ENCODE assay signal across 34 cellular contexts in genomic region chr5:93411716-93412115, GRCh38.
"Had no signal": no experiment of that assay in that cellular context is flagged by ENCODE, and none has a peak within 500 bp of the region (broad histone marks: within the 10 kb centered on the region; RNA-seq: fewer than 3 reads in every experiment).

No MANE protein-coding gene starts in this region.

- H3K36me3 ChIP-seq: ascending aorta had no signal

- H3K27ac Mint-ChIP-seq: activated B cell treated with CpG ODN at 0.5 μM for 24 hours; activated CD4-positive, alpha-beta memory T cell treated with anti-CD3 and anti-CD28 coated beads, Interleukin-2, amount 10 ng/mL, durations not matched to agents 7 days and 5 days; activated CD4-positive, alpha-beta T cell treated with anti-CD3 and anti-CD28 coated beads, Interleukin-2, amount 10 ng/mL, durations not matched to agents 24 days and 14 days; activated CD8-positive, alpha-beta memory T cell treated with anti-CD3 and anti-CD28 coated beads, Interleukin-2, amount 10 ng/mL, durations not matched to agents 7 days and 5 days; activated CD8-positive, alpha-beta T cell treated with anti-CD3 and anti-CD28 coated beads, Interleukin-2, amount 10 ng/mL, durations not matched to agents 7 days and 5 days; activated naive CD4-positive, alpha-beta T cell treated with anti-CD3 and anti-CD28 coated beads, Interleukin-2, amount 10 ng/mL, durations not matched to agents 7 days and 5 days; activated naive CD4-positive, alpha-beta T cell treated with anti-CD3 and anti-CD28 coated beads, Interleukin-2, amount 50 U/mL, for 24 hours; activated naive CD8-positive, alpha-beta T cell; activated naive CD8-positive, alpha-beta T cell treated with anti-CD3 and anti-CD28 coated beads, Interleukin-2, amount 10 ng/mL, durations not matched to agents 7 days and 5 days; activated naive CD8-positive, alpha-beta T cell treated with anti-CD3 and anti-CD28 coated beads, Interleukin-2, amount 50 U/mL, for 24 hours; activated T-cell treated with anti-CD3 and anti-CD28 coated beads, Interleukin-2, amount 50 U/mL, for 24 hours; activated T-helper 2 cell treated with anti-CD3 and anti-CD28 coated beads, Interferon-gamma antibody, Interleukin-2, Interleukin-4, amounts not matched to agents 10 μg/mL and 5 μg/mL and 100 μg/mL, durations not matched to agents 14 hours and 24 hours and 36 hours; T-helper 1 cell treated with Interleukin-12 subunit alpha and Interleukin-12 subunit beta and Interleukin-4 antibody, amounts not matched to agents 30 μg/mL and 1 μg/mL, for 36 hours; T-helper 2 cell treated with Interferon-gamma antibody and Interleukin-4, amounts not matched to agents 5 μg/mL and 100 μg/mL, for 36 hours had no signal

- DNase-seq: activated B cell treated with CpG ODN at 0.5 μM for 24 hours; activated CD4-positive, alpha-beta memory T cell treated with anti-CD3 and anti-CD28 coated beads, Interleukin-2, amount 10 ng/mL, durations not matched to agents 7 days and 5 days; activated CD4-positive, alpha-beta T cell treated with anti-CD3 and anti-CD28 coated beads for 4 hours; activated CD4-positive, alpha-beta T cell treated with anti-CD3 and anti-CD28 coated beads, Interleukin-2, amount 10 ng/mL, durations not matched to agents 24 days and 14 days; activated CD4-positive, alpha-beta T cell treated with anti-CD3 and anti-CD28 coated beads, Interleukin-2, amount 50 U/mL, for 1 hour; activated CD4-positive, alpha-beta T cell treated with anti-CD3 and anti-CD28 coated beads, Interleukin-2, amount 50 U/mL, for 4 hours; activated CD4-positive, CD25-positive, alpha-beta regulatory T cell treated with anti-CD3 and anti-CD28 coated beads, Interleukin-2, amount 50 U/mL, for 72 hours; activated CD8-positive, alpha-beta memory T cell treated with anti-CD3 and anti-CD28 coated beads for 24 hours; activated CD8-positive, alpha-beta memory T cell treated with anti-CD3 and anti-CD28 coated beads, Interleukin-2, amount 10 ng/mL, durations not matched to agents 7 days and 5 days; activated CD8-positive, alpha-beta memory T cell treated with anti-CD3 and anti-CD28 coated beads, Interleukin-2, amount 50 U/mL, for 48 hours; activated CD8-positive, alpha-beta T cell treated with anti-CD3 and anti-CD28 coated beads, Interleukin-2, amount 10 ng/mL, durations not matched to agents 7 days and 5 days; activated effector memory CD4-positive, alpha-beta T cell treated with Interleukin-2 at 50 U/mL for 16 hours; activated gamma-delta T cell; activated naive CD4-positive, alpha-beta T cell treated with anti-CD3 and anti-CD28 coated beads, Interleukin-2, amount 10 ng/mL, durations not matched to agents 7 days and 5 days; activated naive CD4-positive, alpha-beta T cell treated with Interleukin-2 at 50 U/mL for 16 hours; activated naive CD8-positive, alpha-beta T cell treated with anti-CD3 and anti-CD28 coated beads, Interleukin-2, amount 10 ng/mL, durations not matched to agents 7 days and 5 days; activated naive CD8-positive, alpha-beta T cell treated with anti-CD3 and anti-CD28 coated beads, Interleukin-2, amount 50 U/mL, for 24 hours; activated T-cell treated with anti-CD3 and anti-CD28 coated beads, Interleukin-2, amount 50 U/mL, for 24 hours; activated T-cell treated with anti-CD3 and anti-CD28 coated beads, Interleukin-2, amount 50 U/mL, for 48 hours; amygdala; anterior cingulate cortex; central memory CD4-positive, alpha-beta T cell; cerebellar nuclear complex; T-helper 1 cell; T-helper 2 cell; T-helper 9 cell had no signal

- H3K36me3 Mint-ChIP-seq: activated CD8-positive, alpha-beta memory T cell treated with anti-CD3 and anti-CD28 coated beads, Interleukin-2, amount 10 ng/mL, durations not matched to agents 7 days and 5 days; activated naive CD4-positive, alpha-beta T cell treated with anti-CD3 and anti-CD28 coated beads, Interleukin-2, amount 10 ng/mL, durations not matched to agents 7 days and 5 days; activated naive CD4-positive, alpha-beta T cell treated with anti-CD3 and anti-CD28 coated beads, Interleukin-2, amount 50 U/mL, for 24 hours; activated naive CD8-positive, alpha-beta T cell; activated naive CD8-positive, alpha-beta T cell treated with anti-CD3 and anti-CD28 coated beads, Interleukin-2, amount 10 ng/mL, durations not matched to agents 7 days and 5 days had no signal

- H3K27me3 Mint-ChIP-seq: activated B cell treated with CpG ODN at 0.5 μM for 24 hours; activated CD4-positive, alpha-beta memory T cell treated with anti-CD3 and anti-CD28 coated beads, Interleukin-2, amount 10 ng/mL, durations not matched to agents 7 days and 5 days; activated CD4-positive, alpha-beta T cell treated with anti-CD3 and anti-CD28 coated beads, Interleukin-2, amount 10 ng/mL, durations not matched to agents 24 days and 14 days; activated naive CD4-positive, alpha-beta T cell treated with anti-CD3 and anti-CD28 coated beads, Interleukin-2, amount 10 ng/mL, durations not matched to agents 7 days and 5 days; activated naive CD8-positive, alpha-beta T cell treated with anti-CD3 and anti-CD28 coated beads, Interleukin-2, amount 10 ng/mL, durations not matched to agents 7 days and 5 days; activated T-cell treated with anti-CD3 and anti-CD28 coated beads, Interleukin-2, amount 50 U/mL, for 24 hours; brain had no signal

- H3K4me3 ChIP-seq: ascending aorta had no signal

- H3K4me3 Mint-ChIP-seq: activated B cell treated with CpG ODN at 0.5 μM for 24 hours; activated CD4-positive, alpha-beta memory T cell treated with anti-CD3 and anti-CD28 coated beads, Interleukin-2, amount 10 ng/mL, durations not matched to agents 7 days and 5 days; activated CD4-positive, alpha-beta T cell treated with anti-CD3 and anti-CD28 coated beads, Interleukin-2, amount 10 ng/mL, durations not matched to agents 24 days and 14 days; activated CD8-positive, alpha-beta memory T cell treated with anti-CD3 and anti-CD28 coated beads, Interleukin-2, amount 10 ng/mL, durations not matched to agents 7 days and 5 days; activated CD8-positive, alpha-beta T cell treated with anti-CD3 and anti-CD28 coated beads, Interleukin-2, amount 10 ng/mL, durations not matched to agents 7 days and 5 days; activated naive CD4-positive, alpha-beta T cell treated with anti-CD3 and anti-CD28 coated beads, Interleukin-2, amount 10 ng/mL, durations not matched to agents 7 days and 5 days; activated naive CD4-positive, alpha-beta T cell treated with anti-CD3 and anti-CD28 coated beads, Interleukin-2, amount 50 U/mL, for 24 hours; activated naive CD8-positive, alpha-beta T cell; activated naive CD8-positive, alpha-beta T cell treated with anti-CD3 and anti-CD28 coated beads, Interleukin-2, amount 10 ng/mL, durations not matched to agents 7 days and 5 days; activated naive CD8-positive, alpha-beta T cell treated with anti-CD3 and anti-CD28 coated beads, Interleukin-2, amount 50 U/mL, for 24 hours; activated T-cell treated with anti-CD3 and anti-CD28 coated beads, Interleukin-2, amount 50 U/mL, for 24 hours; brain; T-helper 1 cell treated with Interleukin-12 subunit alpha and Interleukin-12 subunit beta and Interleukin-4 antibody, amounts not matched to agents 30 μg/mL and 1 μg/mL, for 36 hours; T-helper 2 cell treated with Interferon-gamma antibody and Interleukin-4, amounts not matched to agents 5 μg/mL and 100 μg/mL, for 36 hours had no signal

- H3K9me3 Mint-ChIP-seq: activated B cell treated with CpG ODN at 0.5 μM for 24 hours; activated CD4-positive, alpha-beta memory T cell treated with anti-CD3 and anti-CD28 coated beads, Interleukin-2, amount 10 ng/mL, durations not matched to agents 7 days and 5 days; activated CD4-positive, alpha-beta T cell treated with anti-CD3 and anti-CD28 coated beads, Interleukin-2, amount 10 ng/mL, durations not matched to agents 24 days and 14 days; activated naive CD4-positive, alpha-beta T cell treated with anti-CD3 and anti-CD28 coated beads, Interleukin-2, amount 10 ng/mL, durations not matched to agents 7 days and 5 days; activated naive CD4-positive, alpha-beta T cell treated with anti-CD3 and anti-CD28 coated beads, Interleukin-2, amount 50 U/mL, for 24 hours; activated naive CD8-positive, alpha-beta T cell treated with anti-CD3 and anti-CD28 coated beads, Interleukin-2, amount 10 ng/mL, durations not matched to agents 7 days and 5 days; activated naive CD8-positive, alpha-beta T cell treated with anti-CD3 and anti-CD28 coated beads, Interleukin-2, amount 50 U/mL, for 24 hours; activated T-cell treated with anti-CD3 and anti-CD28 coated beads, Interleukin-2, amount 50 U/mL, for 24 hours; activated T-helper 2 cell treated with anti-CD3 and anti-CD28 coated beads, Interferon-gamma antibody, Interleukin-2, Interleukin-4, amounts not matched to agents 10 μg/mL and 5 μg/mL and 100 μg/mL, durations not matched to agents 14 hours and 24 hours and 36 hours; brain; T-helper 1 cell treated with Interleukin-12 subunit alpha and Interleukin-12 subunit beta and Interleukin-4 antibody, amounts not matched to agents 30 μg/mL and 1 μg/mL, for 36 hours; T-helper 2 cell treated with Interferon-gamma antibody and Interleukin-4, amounts not matched to agents 5 μg/mL and 100 μg/mL, for 36 hours had no signal

- H3K27ac ChIP-seq: ascending aorta, VCaP had no signal

- ATAC-seq: activated CD8-positive, alpha-beta memory T cell treated with anti-CD3 and anti-CD28 coated beads, Interleukin-2, amount 10 ng/mL, durations not matched to agents 7 days and 5 days; activated CD8-positive, alpha-beta T cell treated with anti-CD3 and anti-CD28 coated beads, Interleukin-2, amount 10 ng/mL, durations not matched to agents 7 days and 5 days; activated naive CD8-positive, alpha-beta T cell treated with anti-CD3 and anti-CD28 coated beads, Interleukin-2, amount 50 U/mL, for 24 hours had no signal

- H3K4me1 Mint-ChIP-seq: activated B cell treated with CpG ODN at 0.5 μM for 24 hours; activated CD4-positive, alpha-beta memory T cell treated with anti-CD3 and anti-CD28 coated beads, Interleukin-2, amount 10 ng/mL, durations not matched to agents 7 days and 5 days; activated CD4-positive, alpha-beta T cell treated with anti-CD3 and anti-CD28 coated beads, Interleukin-2, amount 10 ng/mL, durations not matched to agents 24 days and 14 days; activated CD8-positive, alpha-beta memory T cell treated with anti-CD3 and anti-CD28 coated beads, Interleukin-2, amount 10 ng/mL, durations not matched to agents 7 days and 5 days; activated naive CD4-positive, alpha-beta T cell treated with anti-CD3 and anti-CD28 coated beads, Interleukin-2, amount 10 ng/mL, durations not matched to agents 7 days and 5 days; activated naive CD4-positive, alpha-beta T cell treated with anti-CD3 and anti-CD28 coated beads, Interleukin-2, amount 50 U/mL, for 24 hours; activated naive CD8-positive, alpha-beta T cell treated with anti-CD3 and anti-CD28 coated beads, Interleukin-2, amount 10 ng/mL, durations not matched to agents 7 days and 5 days; activated naive CD8-positive, alpha-beta T cell treated with anti-CD3 and anti-CD28 coated beads, Interleukin-2, amount 50 U/mL, for 24 hours had no signal

- H3K4me1 ChIP-seq: ascending aorta had no signal

- H3K27me3 ChIP-seq: ascending aorta had no signal
